In the genomic region with DNA sequence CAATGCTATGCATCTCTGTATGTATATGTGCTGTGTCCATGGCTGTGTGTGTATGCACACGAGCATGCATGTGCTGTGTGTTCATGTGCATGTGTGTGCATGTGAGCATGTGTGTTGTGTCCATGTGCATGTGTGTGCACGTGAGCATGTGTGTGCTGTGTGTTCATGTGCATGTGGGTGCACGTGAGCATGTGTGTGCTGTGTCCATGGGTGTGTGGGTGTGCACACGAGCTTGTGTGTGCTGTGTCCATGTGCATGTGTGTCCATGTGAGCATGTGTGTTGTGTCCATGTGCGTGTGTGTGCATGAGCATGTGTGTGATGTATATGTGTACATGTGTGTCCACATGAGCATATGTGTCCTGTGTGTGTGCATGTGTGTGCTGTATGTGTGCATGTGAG, we compare ENCODE assay signal across 31 cellular contexts.
"Had no signal": no experiment of that assay in that cellular context is flagged by ENCODE, and none has a peak within 500 bp of the region (broad histone marks: within the 10 kb centered on the region; RNA-seq: fewer than 3 reads in every experiment).

No MANE protein-coding gene starts in this region.

- DNase-seq: activated B cell treated with CpG ODN at 0.5 μM for 24 hours; activated CD4-positive, alpha-beta memory T cell treated with anti-CD3 and anti-CD28 coated beads for 36 hours; activated CD4-positive, alpha-beta T cell treated with anti-CD3 and anti-CD28 coated beads for 4 hours; activated CD4-positive, alpha-beta T cell treated with anti-CD3 and anti-CD28 coated beads, Interleukin-2, amount 50 U/mL, for 1 hour; activated CD4-positive, CD25-positive, alpha-beta regulatory T cell treated with anti-CD3 and anti-CD28 coated beads, Interleukin-2, amount 50 U/mL, for 72 hours; activated gamma-delta T cell; activated naive CD4-positive, alpha-beta T cell treated with Interleukin-2 at 50 U/mL for 16 hours; activated naive CD8-positive, alpha-beta T cell treated with anti-CD3 and anti-CD28 coated beads, Interleukin-2, amount 10 ng/mL, durations not matched to agents 7 days and 5 days; activated T-cell treated with anti-CD3 and anti-CD28 coated beads, Interleukin-2, amount 50 U/mL, for 24 hours; amygdala; MM.1S; MV-4-11; NCI-H1092; NCI-H1436 treated with DMSO at 0.1 percent for 48 hours; NCI-H1694 treated with DMSO at 0.1 percent for 48 hours; NCI-H2029; NCI-H345; NCI-H524 treated with DMSO at 0.1 percent for 48 hours; PC-3; Peyer's patch; RPMI8226; SIG-M5; SW 1271; T-helper 1 cell; T-helper 2 cell; T-helper 9 cell had no signal

- H3K36me3 Mint-ChIP-seq: activated CD4-positive, alpha-beta memory T cell treated with anti-CD3 and anti-CD28 coated beads for 36 hours; activated naive CD4-positive, alpha-beta T cell treated with anti-CD3 and anti-CD28 coated beads, Interleukin-2, amount 50 U/mL, for 24 hours; activated naive CD8-positive, alpha-beta T cell treated with anti-CD3 and anti-CD28 coated beads, Interleukin-2, amount 10 ng/mL, durations not matched to agents 7 days and 5 days had no signal

- H3K4me1 ChIP-seq: ascending aorta, Peyer's patch had no signal

- H3K9me3 Mint-ChIP-seq: activated naive CD4-positive, alpha-beta T cell treated with anti-CD3 and anti-CD28 coated beads, Interleukin-2, amount 50 U/mL, for 24 hours had no signal

- ATAC-seq: PC-3 had no signal

- H3K4me1 Mint-ChIP-seq: activated B cell treated with CpG ODN at 0.5 μM for 24 hours; activated naive CD4-positive, alpha-beta T cell treated with anti-CD3 and anti-CD28 coated beads, Interleukin-2, amount 50 U/mL, for 24 hours; activated naive CD8-positive, alpha-beta T cell treated with anti-CD3 and anti-CD28 coated beads, Interleukin-2, amount 10 ng/mL, durations not matched to agents 7 days and 5 days had no signal

- H3K27ac Mint-ChIP-seq: activated B cell treated with CpG ODN at 0.5 μM for 24 hours; activated CD4-positive, alpha-beta memory T cell treated with anti-CD3 and anti-CD28 coated beads for 36 hours; activated naive CD4-positive, alpha-beta T cell treated with anti-CD3 and anti-CD28 coated beads, Interleukin-2, amount 50 U/mL, for 24 hours; activated naive CD8-positive, alpha-beta T cell treated with anti-CD3 and anti-CD28 coated beads, Interleukin-2, amount 10 ng/mL, durations not matched to agents 7 days and 5 days; activated T-cell treated with anti-CD3 and anti-CD28 coated beads, Interleukin-2, amount 50 U/mL, for 24 hours; activated T-helper 2 cell treated with anti-CD3 and anti-CD28 coated beads, Interferon-gamma antibody, Interleukin-2, Interleukin-4, amounts not matched to agents 10 μg/mL and 5 μg/mL and 100 μg/mL, durations not matched to agents 14 hours and 24 hours and 36 hours had no signal

- H3K27me3 ChIP-seq: ascending aorta, Peyer's patch had no signal

- H3K9me3 ChIP-seq: Peyer's patch had no signal

- H3K27ac ChIP-seq: ascending aorta, KMS-11, Peyer's patch, VCaP had no signal

- H3K4me3 Mint-ChIP-seq: activated B cell treated with CpG ODN at 0.5 μM for 24 hours; activated CD4-positive, alpha-beta memory T cell treated with anti-CD3 and anti-CD28 coated beads for 36 hours; activated naive CD4-positive, alpha-beta T cell treated with anti-CD3 and anti-CD28 coated beads, Interleukin-2, amount 50 U/mL, for 24 hours; activated naive CD8-positive, alpha-beta T cell treated with anti-CD3 and anti-CD28 coated beads, Interleukin-2, amount 10 ng/mL, durations not matched to agents 7 days and 5 days; activated T-cell treated with anti-CD3 and anti-CD28 coated beads, Interleukin-2, amount 50 U/mL, for 24 hours had no signal

- H3K4me3 ChIP-seq: ascending aorta, Peyer's patch had no signal

- H3K27me3 Mint-ChIP-seq: activated B cell treated with CpG ODN at 0.5 μM for 24 hours; activated naive CD4-positive, alpha-beta T cell treated with anti-CD3 and anti-CD28 coated beads, Interleukin-2, amount 50 U/mL, for 24 hours; activated naive CD8-positive, alpha-beta T cell treated with anti-CD3 and anti-CD28 coated beads, Interleukin-2, amount 10 ng/mL, durations not matched to agents 7 days and 5 days had no signal

- H3K36me3 ChIP-seq: ascending aorta, Peyer's patch had no signal
